ENCODE assay signal across 22 cellular contexts in genomic region chr21:45343891-45344290, GRCh38.
"Had no signal": no experiment of that assay in that cellular context is flagged by ENCODE, and none has a peak within 500 bp of the region (broad histone marks: within the 10 kb centered on the region; RNA-seq: fewer than 3 reads in every experiment).

No MANE protein-coding gene starts in this region.

- H3K27ac ChIP-seq: coronary artery, dorsolateral prefrontal cortex, esophagus muscularis mucosa, foreskin keratinocyte, gastroesophageal sphincter, hepatocyte, left lung, lower lobe of right lung had no signal

- H3K36me3 ChIP-seq: esophagus muscularis mucosa, gastroesophageal sphincter, heart left ventricle, left lung, lower lobe of right lung had no signal

- H3K4me3 ChIP-seq: coronary artery, dorsolateral prefrontal cortex, esophagus muscularis mucosa, gastroesophageal sphincter, heart left ventricle, hepatocyte, left lung, lower lobe of right lung had no signal

- ATAC-seq: foreskin keratinocyte, gastroesophageal sphincter, heart left ventricle, left colon, left lung, lower lobe of right lung had no signal

- DNase-seq: dermis blood vessel endothelial cell; effector CD4-positive, alpha-beta T cell; effector memory CD4-positive, alpha-beta T cell; foreskin keratinocyte; hypothalamus; left colon; left ventricle myocardium superior; lower lobe of right lung; mesendoderm; midbrain had no signal

- FAIRE-seq: colon, endothelial cell of umbilical vein, frontal cortex, islet of Langerhans, keratinocyte had no signal

- H3K79me2 ChIP-seq: hepatocyte had no signal

- H2AFZ ChIP-seq: hepatocyte had no signal

- H3K27me3 ChIP-seq: gastroesophageal sphincter, heart left ventricle, hepatocyte had no signal

- H3K9me3 ChIP-seq: esophagus muscularis mucosa, gastroesophageal sphincter, heart left ventricle, left lung, lower lobe of right lung had no signal

- H3K4me2 ChIP-seq: hepatocyte had no signal
